In genomic region chr1:41728403-41729202, GRCh38 we compare ENCODE assay signal across 8 cellular contexts.
DNase-seq lines count a peak whose midpoint lies in the region; ATAC-seq and TF ChIP-seq lines count a peak whose summit lies in the region.

No MANE protein-coding gene starts in this region.

- H3K9me2 ChIP-seq in DOHH2 (replicated peaks; ENCODE audit: control insufficient read depth, low read length) (no peaks in the 10 kb centered on the region), hepatocyte (replicated peaks; ENCODE audit: insufficient read depth) (no peaks in the 10 kb centered on the region)

- H3K36me3 Mint-ChIP-seq in naive thymus-derived CD4-positive, alpha-beta T cell: peaks cover 0 to 6% (median 0%) of the 10 kb centered on the region in 5 donors

- H3K27me3 ChIP-seq in DOHH2 (ENCODE audit: control insufficient read depth, low read length): no peaks in the 10 kb centered on the region
- no peaks in the 10 kb centered on the region for H3K27me3 ChIP-seq in naive thymus-derived CD4-positive, alpha-beta T cell (ENCODE audit: control insufficient read depth in 2 of 2, insufficient read depth in 2 of 2, low read length in 2 of 2)
- H3K27me3 ChIP-seq in hepatocyte: no peaks in the 10 kb centered on the region

- intact Hi-C loops in naive thymus-derived CD4-positive, alpha-beta T cell (cut with micrococcal nuclease): no loop called here
- intact Hi-C loops in lower leg skin (cut with DNase I; ENCODE audit: low total_unique reads): no loop called here

- peaks cover 14 to 45% (median 38%) of the 10 kb centered on the region in 7 donors for H3K4me1 Mint-ChIP-seq in naive thymus-derived CD4-positive, alpha-beta T cell

- no peak for TF ChIP-seq POLR2A in lower leg skin (IDR thresholded peaks at IDR 0.05)

- H4K20me1 ChIP-seq in DOHH2 (ENCODE audit: control insufficient read depth, insufficient read depth, low read depth, low read length) (no peaks in the 10 kb centered on the region), hepatocyte (ENCODE audit: insufficient read depth, poor library complexity, severe bottlenecking) (no peaks in the 10 kb centered on the region)

- H3K4me3 Mint-ChIP-seq in naive thymus-derived CD4-positive, alpha-beta T cell: peak overlapping the region in 2 of 10 donors; percentile 16 to 17

- TF ChIP-seq CTCF in DOHH2 (IDR thresholded peaks at IDR 0.05; ENCODE audit: low read depth, low read length, poor library complexity, severe bottlenecking) (no peak), hepatocyte (IDR thresholded peaks at IDR 0.05; ENCODE audit: poor library complexity) (no peak), lower leg skin (IDR thresholded peaks at IDR 0.05) (no peak)

- H3K4me2 ChIP-seq in DOHH2 (ENCODE audit: low read length) (peak overlapping the region; percentile 79), hepatocyte (no peak overlapping the region)

- H3K27me3 Mint-ChIP-seq in naive thymus-derived CD4-positive, alpha-beta T cell: no peaks in the 10 kb centered on the region

- H3K79me2 ChIP-seq in DOHH2 (ENCODE audit: control insufficient read depth, low read length) (no peaks in the 10 kb centered on the region), hepatocyte (no peaks in the 10 kb centered on the region)

- H3K9me3 ChIP-seq in DOHH2 (ENCODE audit: control insufficient read depth, insufficient read depth, low read length) (no peaks in the 10 kb centered on the region), hepatocyte (ENCODE audit: low read depth) (no peaks in the 10 kb centered on the region)
- H3K9me3 ChIP-seq in naive thymus-derived CD4-positive, alpha-beta T cell (ENCODE audit: control insufficient read depth in 2 of 3, low read length in 3 of 3): no peaks in the 10 kb centered on the region

- 0 out of 2 replicates have a peak, but pooled peaks cover 2% of the 10 kb centered on the region for H3F3A ChIP-seq in DOHH2 (ENCODE audit: control insufficient read depth, insufficient read depth)

- ATAC-seq in GM19324 (IDR thresholded peaks at IDR 0.05; ENCODE audit: low FRiP score, unreplicated experiment) (peak; percentile 76), HG03378 (IDR thresholded peaks at IDR 0.05; ENCODE audit: unreplicated experiment) (peak; percentile 85)
- ATAC-seq in naive thymus-derived CD4-positive, alpha-beta T cell: peak; percentile 75

- H3K27ac ChIP-seq in DOHH2 (ENCODE audit: low read depth, low read length) (no peak overlapping the region; the same call in 1 of the 2 replicates), hepatocyte (no peak overlapping the region)
- no peak overlapping the region for H3K27ac ChIP-seq in naive thymus-derived CD4-positive, alpha-beta T cell (ENCODE audit: low read depth, low read length)

- POLR2A ChIA-PET in naive thymus-derived CD4-positive, alpha-beta T cell (lab: Charles Lee): no interaction called here

- H3K9me3 Mint-ChIP-seq in naive thymus-derived CD4-positive, alpha-beta T cell: peaks cover 0 to 4% (median 0%) of the 10 kb centered on the region in 11 donors

- peaks cover 38% of the 10 kb centered on the region for H3K4me1 ChIP-seq in DOHH2 (ENCODE audit: control insufficient read depth, low read length)
- peaks cover 15 to 27% of the 10 kb centered on the region in 2 donors for H3K4me1 ChIP-seq in naive thymus-derived CD4-positive, alpha-beta T cell (ENCODE audit: control insufficient read depth in 2 of 2, insufficient read depth in 2 of 2, low read length in 2 of 2)
- H3K4me1 ChIP-seq in hepatocyte (ENCODE audit: insufficient read depth): peaks cover 3% of the 10 kb centered on the region

- peak; percentile 75 to 84 for DNase-seq in activated CD4-positive, alpha-beta T cell treated with anti-CD3 and anti-CD28 coated beads, Interleukin-2, amount 50 U/mL, for 48 hours
- DNase-seq in naive thymus-derived CD4-positive, alpha-beta T cell: peak in 1 of 9 donors; percentile 75
- DNase-seq in SKM-1 (lab: John Stamatoyannopoulos, UW; ENCODE audit: unreplicated experiment) (no peak), hepatocyte (ENCODE audit: low spot score) (no peak), lower leg skin (ENCODE audit: low spot score in 2 of 2) (no peak)

- 0 out of 2 replicates have a peak overlapping the region, but pooled peaks have one; percentile 5 for H3K4me3 ChIP-seq in DOHH2 (ENCODE audit: low read length)
- no peak overlapping the region for H3K4me3 ChIP-seq in naive thymus-derived CD4-positive, alpha-beta T cell (ENCODE audit: low read length)
- no peak overlapping the region for H3K4me3 ChIP-seq in hepatocyte
- H3K4me3 ChIP-seq in lower leg skin (ENCODE audit: low read depth, poor library complexity, severe bottlenecking): no peak overlapping the region

- H3K36me3 ChIP-seq in DOHH2 (ENCODE audit: control insufficient read depth, low read length) (no peaks in the 10 kb centered on the region), hepatocyte (replicated peaks; ENCODE audit: insufficient read depth, low read depth) (no peaks in the 10 kb centered on the region)
- no peaks in the 10 kb centered on the region for H3K36me3 ChIP-seq in naive thymus-derived CD4-positive, alpha-beta T cell (ENCODE audit: control insufficient read depth in 2 of 3, insufficient read depth in 3 of 3, low read length in 3 of 3)

- no peak overlapping the region for H2AFZ ChIP-seq in hepatocyte

- WGBS in hepatocyte (ENCODE audit: low lambda C conversion rate, missing lambda C conversion rate): 68% methylated on average over 12 of the region's 12 CpGs
- WGBS in lower leg skin, 2 donors: 53 to 69% methylated on average over 12 of the region's 12 CpGs

- peak overlapping the region in 1 of 9 donors; percentile 53 for H3K27ac Mint-ChIP-seq in naive thymus-derived CD4-positive, alpha-beta T cell

- CTCF ChIA-PET in naive thymus-derived CD4-positive, alpha-beta T cell (lab: Charles Lee): no interaction called here

Comparison
In these comparisons a context has a peak if more than half of its experiments do, and no peak if none do; other contexts are left out.
1. DNase-seq: peak in activated CD4-positive, alpha-beta T cell treated with anti-CD3 and anti-CD28 coated beads, Interleukin-2, amount 50 U/mL, for 48 hours (2 of 2); none in SKM-1 (single experiment), hepatocyte (single experiment) and lower leg skin (0 of 2).
2. Peak in every context shown above with its lines, with median percentiles within 50 percentile points of each other: ATAC-seq.